In genomic region chr5:149211566-149211965, GRCh38 we compare ENCODE assay signal across 17 cellular contexts.
DNase-seq lines count a peak whose midpoint lies in the region; ATAC-seq and TF ChIP-seq lines count a peak whose summit lies in the region.
"Had no signal": no experiment of that assay in that cellular context is flagged by ENCODE, and none has a peak within 500 bp of the region (broad histone marks: within the 10 kb centered on the region; RNA-seq: fewer than 3 reads in every experiment).

No MANE protein-coding gene starts in this region.

- H3K4me3 ChIP-seq in osteoblast (ENCODE audit: insufficient read depth, low read length), result no peak overlapping the region
- H3K4me3 ChIP-seq: spleen, thyroid gland had no signal

- CTCF ChIA-PET in activated naive CD4-positive, alpha-beta T cell treated with anti-CD3 and anti-CD28 coated beads for 36 hours (lab: Charles Lee), result interaction anchor here (1.0 to 1.6 kb wide), 2 partner anchors 12 to 70 kb away, joined by 3 to 8 read pairs; partner anchors contain the start of gene ABLIM3

- no peak overlapping the region for H3K4me3 Mint-ChIP-seq in immature natural killer cell
- no peak overlapping the region for H3K4me3 Mint-ChIP-seq in activated naive CD4-positive, alpha-beta T cell treated with anti-CD3 and anti-CD28 coated beads for 36 hours
- H3K4me3 Mint-ChIP-seq: activated CD4-positive, alpha-beta memory T cell treated with anti-CD3 and anti-CD28 coated beads for 36 hours; activated naive CD8-positive, alpha-beta T cell treated with anti-CD3 and anti-CD28 coated beads, Interleukin-2, amount 50 U/mL, for 24 hours; activated T-cell treated with anti-CD3 and anti-CD28 coated beads, Interleukin-2, amount 50 U/mL, for 72 hours; CD14-positive monocyte; effector memory CD8-positive, alpha-beta T cell; naive thymus-derived CD8-positive, alpha-beta T cell had no signal

- H3K36me3 Mint-ChIP-seq in immature natural killer cell, result peaks cover 0 to 6% (median 0%) of the 10 kb centered on the region in 3 donors
- H3K36me3 Mint-ChIP-seq in activated naive CD4-positive, alpha-beta T cell treated with anti-CD3 and anti-CD28 coated beads for 36 hours (ENCODE audit: low read depth), result no peaks in the 10 kb centered on the region
- H3K36me3 Mint-ChIP-seq: activated CD4-positive, alpha-beta memory T cell treated with anti-CD3 and anti-CD28 coated beads for 36 hours; CD14-positive monocyte; naive thymus-derived CD8-positive, alpha-beta T cell had no signal

- H3K9me3 Mint-ChIP-seq in immature natural killer cell, result no peaks in the 10 kb centered on the region
- H3K9me3 Mint-ChIP-seq in activated naive CD4-positive, alpha-beta T cell treated with anti-CD3 and anti-CD28 coated beads for 36 hours, result no peaks in the 10 kb centered on the region
- H3K9me3 Mint-ChIP-seq: activated CD4-positive, alpha-beta memory T cell treated with anti-CD3 and anti-CD28 coated beads for 36 hours; activated naive CD8-positive, alpha-beta T cell treated with anti-CD3 and anti-CD28 coated beads, Interleukin-2, amount 50 U/mL, for 24 hours; CD14-positive monocyte; effector memory CD8-positive, alpha-beta T cell; naive thymus-derived CD8-positive, alpha-beta T cell had no signal

- no peak overlapping the region for H2AFZ ChIP-seq in osteoblast (ENCODE audit: low read length)

- no peaks in the 10 kb centered on the region for H3K36me3 ChIP-seq in osteoblast (ENCODE audit: insufficient read depth, low read length)
- H3K36me3 ChIP-seq: spleen, thyroid gland had no signal

- H3K27ac Mint-ChIP-seq in immature natural killer cell, result no peak overlapping the region
- H3K27ac Mint-ChIP-seq in activated naive CD4-positive, alpha-beta T cell treated with anti-CD3 and anti-CD28 coated beads for 36 hours, result no peak overlapping the region
- H3K27ac Mint-ChIP-seq: activated CD4-positive, alpha-beta memory T cell treated with anti-CD3 and anti-CD28 coated beads for 36 hours; activated naive CD8-positive, alpha-beta T cell treated with anti-CD3 and anti-CD28 coated beads, Interleukin-2, amount 50 U/mL, for 24 hours; activated T-cell treated with anti-CD3 and anti-CD28 coated beads, Interleukin-2, amount 50 U/mL, for 72 hours; CD14-positive monocyte; effector memory CD8-positive, alpha-beta T cell had no signal

- no peaks in the 10 kb centered on the region for H4K20me1 ChIP-seq in osteoblast (ENCODE audit: insufficient read depth, low read length)

- peak; percentile 74 for DNase-seq in Daoy (ENCODE audit: low read depth)
- peak; percentile 87 for DNase-seq in M059J (ENCODE audit: low read depth)
- DNase-seq in fibroblast of gingiva (ENCODE audit: low read depth), result peak; percentile 77
- DNase-seq in osteoblast (ENCODE audit: insufficient read length, low spot score, missing footprints), result no peak
- no peak for DNase-seq in central memory CD4-positive, alpha-beta T cell
- DNase-seq in immature natural killer cell, result no peak
- DNase-seq in activated naive CD4-positive, alpha-beta T cell treated with anti-CD3 and anti-CD28 coated beads for 36 hours, result no peak
- DNase-seq: activated CD4-positive, alpha-beta memory T cell treated with anti-CD3 and anti-CD28 coated beads for 36 hours; activated naive CD8-positive, alpha-beta T cell treated with anti-CD3 and anti-CD28 coated beads, Interleukin-2, amount 50 U/mL, for 24 hours; activated T-cell treated with anti-CD3 and anti-CD28 coated beads, Interleukin-2, amount 50 U/mL, for 72 hours; effector memory CD8-positive, alpha-beta T cell; NCI-H1436 treated with DMSO at 0.1 percent for 48 hours; spleen; thyroid gland had no signal

- intact Hi-C loops in activated naive CD4-positive, alpha-beta T cell treated with anti-CD3 and anti-CD28 coated beads for 36 hours (cut with micrococcal nuclease), result no loop called here

- H3K27ac ChIP-seq in osteoblast (ENCODE audit: low read depth, low read length), result peak overlapping the region; percentile 87
- H3K27ac ChIP-seq: spleen, thyroid gland had no signal

- H3K4me1 Mint-ChIP-seq in immature natural killer cell, result no peaks in the 10 kb centered on the region
- peaks cover 11% of the 10 kb centered on the region for H3K4me1 Mint-ChIP-seq in activated naive CD4-positive, alpha-beta T cell treated with anti-CD3 and anti-CD28 coated beads for 36 hours (ENCODE audit: low read depth)

- ATAC-seq in GM19023 (IDR thresholded peaks at IDR 0.05; ENCODE audit: unreplicated experiment), result no peak
- ATAC-seq: activated naive CD8-positive, alpha-beta T cell treated with anti-CD3 and anti-CD28 coated beads, Interleukin-2, amount 50 U/mL, for 24 hours; activated T-cell treated with anti-CD3 and anti-CD28 coated beads, Interleukin-2, amount 50 U/mL, for 72 hours; effector memory CD8-positive, alpha-beta T cell had no signal

- H3K79me2 ChIP-seq in osteoblast (ENCODE audit: insufficient read depth, low read length), result no peaks in the 10 kb centered on the region

- H3K9me3 ChIP-seq in osteoblast (ENCODE audit: low read depth, low read length), result no peaks in the 10 kb centered on the region
- H3K9me3 ChIP-seq: spleen, thyroid gland had no signal

- peaks cover 0 to 5% (median 0%) of the 10 kb centered on the region in 3 donors for H3K27me3 Mint-ChIP-seq in immature natural killer cell (ENCODE audit: low read depth in 3 of 3)
- no peaks in the 10 kb centered on the region for H3K27me3 Mint-ChIP-seq in activated naive CD4-positive, alpha-beta T cell treated with anti-CD3 and anti-CD28 coated beads for 36 hours (ENCODE audit: low read depth)
- H3K27me3 Mint-ChIP-seq: activated CD4-positive, alpha-beta memory T cell treated with anti-CD3 and anti-CD28 coated beads for 36 hours; activated naive CD8-positive, alpha-beta T cell treated with anti-CD3 and anti-CD28 coated beads, Interleukin-2, amount 50 U/mL, for 24 hours had no signal

- peaks cover 44% of the 10 kb centered on the region for H3K4me1 ChIP-seq in osteoblast (ENCODE audit: insufficient read depth, low read length)
- H3K4me1 ChIP-seq: thyroid gland had no signal

- H3K4me2 ChIP-seq in osteoblast (ENCODE audit: insufficient read depth, low read length), result peak overlapping the region; percentile 30

- TF ChIP-seq CTCF in osteoblast (IDR thresholded peaks at IDR 0.05; ENCODE audit: extremely low read depth, low read depth, low read length), result no peak

- no peaks in the 10 kb centered on the region for H3K27me3 ChIP-seq in osteoblast (ENCODE audit: insufficient read depth, low read length)
- H3K27me3 ChIP-seq: thyroid gland had no signal

Comparison
In these comparisons a context has a peak if more than half of its experiments do, and no peak if none do; other contexts are left out.
1. DNase-seq: peak in Daoy (single experiment), M059J (single experiment) and fibroblast of gingiva (single experiment); none in osteoblast (single experiment), central memory CD4-positive, alpha-beta T cell (single experiment), immature natural killer cell (0 of 3) and activated naive CD4-positive, alpha-beta T cell treated with anti-CD3 and anti-CD28 coated beads for 36 hours (single experiment).